23 cellular contexts compared by ENCODE assay signal in the genomic region with DNA sequence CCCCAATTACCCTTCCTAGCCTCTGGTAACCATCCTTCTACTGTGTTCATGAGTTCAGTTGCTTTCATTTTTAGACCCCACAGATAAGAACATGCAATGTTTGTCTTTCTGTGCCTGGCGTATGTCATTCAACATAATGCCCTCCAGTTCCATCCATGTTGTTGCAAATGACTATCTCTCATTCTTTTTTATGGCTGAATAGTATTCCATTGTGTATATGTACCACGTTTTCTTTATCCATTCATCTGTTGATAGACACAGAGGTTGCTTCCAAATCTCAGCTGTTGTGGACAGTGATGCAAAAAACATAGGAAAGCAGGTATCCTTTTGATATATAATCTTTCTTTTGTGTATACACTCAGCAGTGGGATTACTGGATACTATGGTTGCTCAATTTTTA. TPM values are rescaled to one million over a fixed set of nuclear protein-coding genes. Genes with fewer than 3 reads are reported as not detected.
DNase-seq lines count a peak whose midpoint lies in the region; ATAC-seq, FAIRE-seq and TF ChIP-seq lines count a peak whose summit lies in the region.
"Had no signal": no experiment of that assay in that cellular context is flagged by ENCODE, and none has a peak within 500 bp of the region (broad histone marks: within the 10 kb centered on the region; RNA-seq: fewer than 3 reads in every experiment).

No MANE protein-coding gene starts in this region.

- H2AFZ ChIP-seq in SK-N-SH (ENCODE audit: low read depth) = no peak overlapping the region
- H2AFZ ChIP-seq in K562 (ENCODE audit: low read depth, low read length) = no peak overlapping the region

- H3K27me3 ChIP-seq in SK-N-SH (ENCODE audit: insufficient read depth) = no peaks in the 10 kb centered on the region
- no peaks in the 10 kb centered on the region for H3K27me3 ChIP-seq in K562 (ENCODE audit: control insufficient read depth in 2 of 2, insufficient read depth in 2 of 2, low read length in 2 of 2)
- H3K27me3 ChIP-seq: BLaER1 treated with 17β-estradiol and CSF1 and Interleukin-3, amounts not matched to agents 10 nM and 100 nM had no signal

- TF ChIP-seq EP300 in SK-N-SH (IDR thresholded peaks at IDR 0.05; ENCODE audit: borderline replicate concordance in 1 of 2, low read depth in 1 of 2, low read length in 1 of 2) (no peak), K562 (IDR thresholded peaks at IDR 0.05; ENCODE audit: low read length) (no peak)

- H3K9me3 ChIP-seq in SK-N-SH = no peaks in the 10 kb centered on the region; the same call in 1 of the 2 replicates
- H3K9me3 ChIP-seq in K562 (replicated peaks; ENCODE audit: control insufficient read depth, insufficient read depth, low read depth, low read length) = 0 out of 2 replicates have a peak, but pooled peaks cover under 1% of the 10 kb centered on the region
- H3K9me3 ChIP-seq: A549, Caco-2 had no signal

- WGBS in SK-N-SH (ENCODE audit: low lambda C conversion rate) = 76% methylated on average over 2 of the region's 2 CpGs
- WGBS in K562 (ENCODE audit: insufficient coverage, low coverage, missing lambda C conversion rate) = 41% methylated on average over 2 of the region's 2 CpGs

- H3F3A ChIP-seq in SK-N-SH (replicated peaks; ENCODE audit: insufficient read depth) = no peaks in the 10 kb centered on the region

- no peak for FAIRE-seq in K562 (lab: Jason Lieb, UNC)
- FAIRE-seq: A549, D721Med, GM12878, GM12892, GM18507, GM19239 had no signal

- H3K4me2 ChIP-seq in SK-N-SH = no peak overlapping the region
- no peak overlapping the region for H3K4me2 ChIP-seq in K562 (ENCODE audit: insufficient read depth, low read length)
- H3K4me2 ChIP-seq: A549; BLaER1 treated with 17β-estradiol and CSF1 and Interleukin-3, amounts not matched to agents 10 nM and 100 nM had no signal

- intact Hi-C loops in K562 (cut with micrococcal nuclease) = no loop called here

- no peak for DNase-seq in SK-N-SH
- no peak for DNase-seq in K562 (ENCODE audit: extremely low read depth in 1 of 4, low spot score in 3 of 4)
- DNase-seq in NCI-H2227 (lab: John Stamatoyannopoulos, UW; ENCODE audit: unreplicated experiment) = no peak
- DNase-seq: AML-193; Caco-2; Calu3; CD4-positive, alpha-beta T cell; CD8-positive, alpha-beta T cell; DMS79 treated with DMSO at 0.1 percent for 48 hours; EL; GDM1 had no signal

- TF ChIP-seq RAD21 in SK-N-SH (IDR thresholded peaks at IDR 0.05; ENCODE audit: low read length) (no peak), K562 (CRISPR knock-in tag; conservative IDR thresholded peaks at IDR 0.05 in 1 of 2, IDR thresholded peaks at IDR 0.05 in 1 of 2) (no peak)

- H4K20me1 ChIP-seq in SK-N-SH (ENCODE audit: insufficient read depth) (no peaks in the 10 kb centered on the region), K562 (replicated peaks; ENCODE audit: control insufficient read depth, insufficient read depth, low read length) (no peaks in the 10 kb centered on the region)
- H4K20me1 ChIP-seq: BLaER1 treated with 17β-estradiol and CSF1 and Interleukin-3, amounts not matched to agents 10 nM and 100 nM had no signal

- H3K4me1 ChIP-seq in SK-N-SH (ENCODE audit: control insufficient read depth in 1 of 2, insufficient read depth in 2 of 2, low read depth in 1 of 2, low read length in 1 of 2) = peaks cover 6 to 9% of the 10 kb centered on the region in 2 experiments; a peak in 2 of 4 replicates
- H3K4me1 ChIP-seq in K562 (replicated peaks in 1 of 2; ENCODE audit: control insufficient read depth in 2 of 2, insufficient read depth in 2 of 2, low read length in 2 of 2) = peaks cover 10 to 23% of the 10 kb centered on the region in 2 experiments
- H3K4me1 ChIP-seq: A549, Caco-2 had no signal

- TF ChIP-seq CTCF in SK-N-SH (IDR thresholded peaks at IDR 0.05) (no peak), K562 (IDR thresholded peaks at IDR 0.05 in 2 of 3, conservative IDR thresholded peaks at IDR 0.05 in 1 of 3; ENCODE audit: insufficient read depth in 2 of 3, low read depth in 1 of 3, low read length in 3 of 3) (no peak)

- POLR2A ChIA-PET in SK-N-SH (lab: Yijun Ruan, JAX) (no interaction called here), K562 (lab: Yijun Ruan, JAX) (interaction anchor here (1.4 kb wide), 1 partner anchor 14 kb away, joined by 3 read pairs; no protein-coding TSS in a partner anchor)

- in situ Hi-C loops in K562 (cut with MboI) = no loop called here

- H3K79me2 ChIP-seq in SK-N-SH (ENCODE audit: insufficient read depth) (no peaks in the 10 kb centered on the region), K562 (ENCODE audit: control insufficient read depth, insufficient read depth, low read length) (no peaks in the 10 kb centered on the region)

- ATAC-seq in SK-N-SH treated with all-trans-retinoic acid at 6 μM for 48 hours (no peak), K562 (no peak), GM18511 (IDR thresholded peaks at IDR 0.05; ENCODE audit: unreplicated experiment) (no peak)
- ATAC-seq: A549; CD8-positive, alpha-beta T cell; GM12878 had no signal

- H3K36me3 ChIP-seq in SK-N-SH (replicated peaks in 1 of 2; ENCODE audit: control insufficient read depth in 1 of 2, insufficient read depth in 2 of 2, low read length in 1 of 2) = peaks cover 13 to 20% of the 10 kb centered on the region in 2 experiments
- H3K36me3 ChIP-seq in K562 (ENCODE audit: control insufficient read depth, insufficient read depth, low read length) = no peaks in the 10 kb centered on the region

- no peaks in the 10 kb centered on the region for H3K9me2 ChIP-seq in SK-N-SH

- H3K9ac ChIP-seq in SK-N-SH (no peak overlapping the region), K562 (ENCODE audit: insufficient read depth in 1 of 2, low read depth in 2 of 2, low read length in 2 of 2) (no peak overlapping the region)
- H3K9ac ChIP-seq: BLaER1 treated with 17β-estradiol and CSF1 and Interleukin-3, amounts not matched to agents 10 nM and 100 nM had no signal

- no TSS peak for BruUV-seq in K562 (replicated peaks; lab: Mats Ljungman, UMichigan)

- H3K4me3 ChIP-seq in SK-N-SH (ENCODE audit: low read depth in 2 of 2, low read length in 1 of 2) (no peak overlapping the region), K562 (no peak overlapping the region)
- H3K4me3 ChIP-seq: A549; BLaER1 treated with 17β-estradiol and CSF1 and Interleukin-3, amounts not matched to agents 10 nM and 100 nM; GM12878 had no signal

- no peak overlapping the region for H3K27ac ChIP-seq in SK-N-SH (ENCODE audit: low read depth in 2 of 2, low read length in 1 of 2)
- no peak overlapping the region for H3K27ac ChIP-seq in K562 (ENCODE audit: extremely low read depth, low read depth, low read length)
- H3K27ac ChIP-seq: 22Rv1; A549; BLaER1 treated with 17β-estradiol and CSF1 and Interleukin-3, amounts not matched to agents 10 nM and 100 nM; C4-2B had no signal

- TF ChIP-seq POLR2A in K562 (conservative IDR thresholded peaks at IDR 0.05) = no peak

- CTCF ChIA-PET in SK-N-SH (lab: Yijun Ruan, JAX) (interaction anchor here (0.9 to 1.0 kb wide), 2 partner anchors 10 to 15 kb away, joined by 3 read pairs; no protein-coding TSS in a partner anchor), K562 (lab: Yijun Ruan, JAX; ENCODE audit: low intra/inter-chr PET ratio) (no interaction called here)

- no peaks in the 10 kb centered on the region for H3K9me1 ChIP-seq in K562 (ENCODE audit: control insufficient read depth, insufficient read depth, low read length)

TF ChIP-seq in SK-N-SH treated with all-trans-retinoic acid at 6 μM for 48 hours, 23 proteins besides CTCF, POLR2A, EP300 and RAD21:
- no peak for TF ChIP-seq PPARA (CRISPR knock-in tag; IDR thresholded peaks at IDR 0.05; ENCODE audit: borderline replicate concordance)
- TF ChIP-seq RARB (CRISPR knock-in tag; IDR thresholded peaks at IDR 0.05) = no peak
- TF ChIP-seq ZNF8 (CRISPR knock-in tag; IDR thresholded peaks at IDR 0.05) = peak; percentile 85

TF ChIP-seq in SK-N-SH, 30 proteins besides CTCF, POLR2A, EP300 and RAD21 (continues in another document):
- TF ChIP-seq NRF1 (IDR thresholded peaks at IDR 0.05; ENCODE audit: low read depth, low read length) (no peak), JUND (IDR thresholded peaks at IDR 0.05) (no peak), CHD2 (IDR thresholded peaks at IDR 0.05; ENCODE audit: low read length, partially characterized antibody) (no peak), SIN3A (IDR thresholded peaks at IDR 0.05; ENCODE audit: borderline replicate concordance, low read depth, low read length) (no peak), TEAD4 (IDR thresholded peaks at IDR 0.05; ENCODE audit: borderline replicate concordance, insufficient read depth) (no peak), ELF1 (IDR thresholded peaks at IDR 0.05) (no peak), SMC3 (IDR thresholded peaks at IDR 0.05; ENCODE audit: low read depth, low read length) (no peak)

TF ChIP-seq in K562, 482 proteins besides CTCF, POLR2A, EP300 and RAD21 (continues in another document):
- TF ChIP-seq TCF3 (CRISPR knock-in tag; IDR thresholded peaks at IDR 0.05) (no peak), ZBTB1 (CRISPR knock-in tag; IDR thresholded peaks at IDR 0.05; ENCODE audit: borderline replicate concordance, low read depth) (no peak)
- TF ChIP-seq, protein P1, sequence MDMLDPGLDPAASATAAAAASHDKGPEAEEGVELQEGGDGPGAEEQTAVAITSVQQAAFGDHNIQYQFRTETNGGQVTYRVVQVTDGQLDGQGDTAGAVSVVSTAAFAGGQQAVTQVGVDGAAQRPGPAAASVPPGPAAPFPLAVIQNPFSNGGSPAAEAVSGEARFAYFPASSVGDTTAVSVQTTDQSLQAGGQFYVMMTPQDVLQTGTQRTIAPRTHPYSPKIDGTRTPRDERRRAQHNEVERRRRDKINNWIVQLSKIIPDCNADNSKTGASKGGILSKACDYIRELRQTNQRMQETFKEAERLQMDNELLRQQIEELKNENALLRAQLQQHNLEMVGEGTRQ (CRISPR knock-in tag; IDR thresholded peaks at IDR 0.05) = no peak

RNA-seq across cellular contexts. Expression of a gene that starts 51.2 kb away (rescaled TPM):
- polyA plus RNA-seq in SK-N-SH (2012; rRNA removed) (1.2 and 1.8 TPM in 2 replicates), K562 (2011; rRNA removed) (0.85 and 1.3 TPM in 2 replicates), K562 (2014; fragmentation: Illumina TruSeq; extraction: Trizol) (0.75 and 1.1 TPM in 2 replicates), K562 (2014; fragmentation: Nextera tagmentation; extraction: Ambion mirVana) (1 to 10 TPM in 1 of 2 experiments, under 1 TPM in 1; 0.39 to 1.0 TPM), K562 (2014; rRNA removed) (0.94 and 1.1 TPM in 2 replicates)
- 1.6 and 1.7 TPM in 2 replicates for polyA plus RNA-seq in SK-N-SH (2012; cell fraction: cytosol; rRNA removed)
- polyA plus RNA-seq in SK-N-SH (2012; cell fraction: nucleus; rRNA removed) = 2.2 and 3.3 TPM in 2 replicates
- 3.3 and 9.4 TPM in 2 replicates for total RNA-seq in K562 (2011; cell fraction: chromatin; rRNA removed; ENCODE audit: low replicate concordance)
- 1.3 and 2.5 TPM in 2 replicates for total RNA-seq in K562 (2011; cell fraction: nucleolus; rRNA removed)
- 5.9 and 9.7 TPM in 2 replicates for total RNA-seq in K562 (2011; cell fraction: nucleoplasm; rRNA removed)
- total RNA-seq in K562 (2014; rRNA removed) (0.45 and 1.3 TPM in 2 replicates), K562 (2014; rRNA removed; fragmentation: Illumina TruSeq; extraction: Trizol) (2.0 and 2.3 TPM in 2 replicates), K562 (2015; rRNA removed; fragmentation: Illumina TruSeq; extraction: Trizol) (1.3 and 1.6 TPM in 2 replicates), K562 (2021) (1.8 and 3.1 TPM in 2 replicates)
- 0.25 and 0.58 TPM in 2 replicates for polyA plus RNA-seq in K562 (2011; cell fraction: cytosol; rRNA removed)
- 2.8 and 3.2 TPM in 2 replicates for polyA plus RNA-seq in K562 (2011; cell fraction: nucleus; rRNA removed)
- 0.53 and 0.61 TPM in 2 replicates for polyA plus RNA-seq in K562 (2012)
- 3.0 and 5.4 TPM in 2 replicates for polyA minus RNA-seq in K562 (2011; rRNA and poly(A)+ RNA removed)
- polyA minus RNA-seq in K562 (2011; cell fraction: cytosol; rRNA and poly(A)+ RNA removed) = 0.86 and 3.3 TPM in 2 replicates
- polyA minus RNA-seq in K562 (2011; cell fraction: nucleus; rRNA and poly(A)+ RNA removed) = 4.3 and 11.1 TPM in 2 replicates
- polyA plus RNA-seq: BJ had no signal
